Comparison of ENCODE assay signal across 1 cellular context in genomic region chr10:93475227-93475626, GRCh38.
TF ChIP-seq lines count a peak whose summit lies in the region.

No MANE protein-coding gene starts in this region.

TF ChIP-seq in HCT116, 20 proteins besides CTCF, POLR2A, EP300 and RAD21:
- TF ChIP-seq POLR2AphosphoS5 (IDR thresholded peaks at IDR 0.05; ENCODE audit: low read depth, low read length) (no peak), MAX (IDR thresholded peaks at IDR 0.05) (no peak), JUND (IDR thresholded peaks at IDR 0.05) (no peak), SRF (IDR thresholded peaks at IDR 0.05; ENCODE audit: low read depth) (no peak), EZH2 (IDR thresholded peaks at IDR 0.05) (no peak), ZNF274 (IDR thresholded peaks at IDR 0.05; ENCODE audit: low read depth, low read length) (no peak), EGR1 (IDR thresholded peaks at IDR 0.05; ENCODE audit: low read depth) (no peak), SIN3A (IDR thresholded peaks at IDR 0.05; ENCODE audit: low read depth) (no peak), ZFX (IDR thresholded peaks at IDR 0.05) (no peak)
